ENCODE assay signal across 14 cellular contexts in genomic region chr5:170475269-170476000, GRCh38. TPM values are rescaled to one million over a fixed set of nuclear protein-coding genes. Genes with fewer than 3 reads are reported as not detected.
DNase-seq lines count a peak whose midpoint lies in the region; ATAC-seq and TF ChIP-seq lines count a peak whose summit lies in the region.
"Had no signal": no experiment of that assay in that cellular context is flagged by ENCODE, and none has a peak within 500 bp of the region (broad histone marks: within the 10 kb centered on the region; RNA-seq: fewer than 3 reads in every experiment).

No MANE protein-coding gene starts in this region.

- H3K4ac ChIP-seq in H9 (ENCODE audit: low read depth, low read length) (no peak overlapping the region), neuronal stem cell (ENCODE audit: low read length) (no peak overlapping the region)

- no peaks in the 10 kb centered on the region for H3K79me2 ChIP-seq in H9 (ENCODE audit: insufficient read depth, low read length)

- H3K27ac ChIP-seq in H9 (ENCODE audit: insufficient read length, low read depth, low read length) (no peak overlapping the region), neuronal stem cell (replicated peaks; ENCODE audit: low read length) (no peak overlapping the region), lower lobe of right lung (no peak overlapping the region)
- H3K27ac ChIP-seq: SJCRH30, thoracic aorta had no signal

- no peak overlapping the region for H2BK20ac ChIP-seq in H9 (ENCODE audit: low read depth, low read length, poor library complexity, severe bottlenecking)

- H3T11ph ChIP-seq in H9 (ENCODE audit: low read length): no peak overlapping the region

- H3K27me3 ChIP-seq in H9 (ENCODE audit: insufficient read depth, low read length) (no peaks in the 10 kb centered on the region), neuronal stem cell (ENCODE audit: control insufficient read depth in 3 of 3, insufficient read depth in 3 of 3, low read depth in 1 of 3, low read length in 3 of 3) (peaks cover 0 to 3% (median 0%) of the 10 kb centered on the region in 3 experiments), lower lobe of right lung (ENCODE audit: low read depth) (no peaks in the 10 kb centered on the region)
- H3K27me3 ChIP-seq: SJCRH30 had no signal

- no peaks in the 10 kb centered on the region for H4K20me1 ChIP-seq in H9 (ENCODE audit: control insufficient read depth, insufficient read depth, insufficient read length)

- H3K18ac ChIP-seq in H9 (ENCODE audit: insufficient read length, low read depth, low read length) (no peak overlapping the region), neuronal stem cell (ENCODE audit: low read length) (peak overlapping the region; percentile 45)

- no peak overlapping the region for H3K27ac Mint-ChIP-seq in H9
- no peak overlapping the region for H3K27ac Mint-ChIP-seq in stimulated activated naive CD8-positive, alpha-beta T cell treated with anti-CD3 and anti-CD28 coated beads, Interleukin-15, amount 100 ng/mL, for 72 hours
- H3K27ac Mint-ChIP-seq: activated CD8-positive, alpha-beta memory T cell treated with anti-CD3 and anti-CD28 coated beads, Interleukin-2, amount 10 ng/mL, durations not matched to agents 7 days and 5 days had no signal

- H3K36me3 ChIP-seq in neuronal stem cell (replicated peaks in 1 of 2; ENCODE audit: control insufficient read depth in 2 of 2, insufficient read depth in 2 of 2, low read length in 2 of 2) (no peaks in the 10 kb centered on the region), lower lobe of right lung (no peaks in the 10 kb centered on the region)
- H3K36me3 ChIP-seq: SJCRH30, thoracic aorta had no signal

- H4K8ac ChIP-seq in H9 (replicated peaks; ENCODE audit: insufficient read length, low read depth, low read length): no peak overlapping the region
- no peak overlapping the region for H4K8ac ChIP-seq in neuronal stem cell (ENCODE audit: low read depth, low read length)

- peak; percentile 15 for DNase-seq in H9
- DNase-seq in NOMO-1 treated with DMSO at 0.1 percent for 48 hours (lab: John Stamatoyannopoulos, UW; ENCODE audit: unreplicated experiment): peak; percentile 76
- DNase-seq in choroid plexus epithelial cell (ENCODE audit: low read depth): peak; percentile 14
- DNase-seq in neuronal stem cell (ENCODE audit: low spot score): peak; percentile 14
- DNase-seq in lower lobe of right lung: no peak
- DNase-seq in stimulated activated naive CD8-positive, alpha-beta T cell treated with anti-CD3 and anti-CD28 coated beads, Interleukin-15, amount 100 ng/mL, for 72 hours: no peak
- DNase-seq: activated CD8-positive, alpha-beta memory T cell treated with anti-CD3 and anti-CD28 coated beads, Interleukin-2, amount 10 ng/mL, durations not matched to agents 7 days and 5 days; NCI-H1417 treated with DMSO at 0.1 percent for 48 hours; NCI-H526; SJCRH30; T1000 had no signal

- no peak overlapping the region for H3K4me3 Mint-ChIP-seq in H9
- no peak overlapping the region for H3K4me3 Mint-ChIP-seq in stimulated activated naive CD8-positive, alpha-beta T cell treated with anti-CD3 and anti-CD28 coated beads, Interleukin-15, amount 100 ng/mL, for 72 hours
- H3K4me3 Mint-ChIP-seq: activated CD8-positive, alpha-beta memory T cell treated with anti-CD3 and anti-CD28 coated beads, Interleukin-2, amount 10 ng/mL, durations not matched to agents 7 days and 5 days; neural crest cell had no signal

- no peaks in the 10 kb centered on the region for H3K36me3 Mint-ChIP-seq in H9 (ENCODE audit: insufficient read depth in 1 of 3, low read depth in 3 of 3)
- H3K36me3 Mint-ChIP-seq: activated CD8-positive, alpha-beta memory T cell treated with anti-CD3 and anti-CD28 coated beads, Interleukin-2, amount 10 ng/mL, durations not matched to agents 7 days and 5 days had no signal

- H3K4me1 ChIP-seq in H9 (ENCODE audit: insufficient read depth, low read length) (no peaks in the 10 kb centered on the region; the same call in 1 of the 2 replicates), neuronal stem cell (ENCODE audit: control insufficient read depth in 2 of 2, insufficient read depth in 1 of 2, low read depth in 1 of 2, low read length in 2 of 2) (peaks cover 4 to 6% of the 10 kb centered on the region in 2 donors), lower lobe of right lung (no peaks in the 10 kb centered on the region)
- H3K4me1 ChIP-seq: SJCRH30 had no signal

- H2BK15ac ChIP-seq in H9 (ENCODE audit: low read depth, low read length) (no peak overlapping the region), neuronal stem cell (ENCODE audit: low read length) (no peak overlapping the region)

- H2BK120ac ChIP-seq in H9 (ENCODE audit: low read depth, low read length, poor library complexity, severe bottlenecking) (no peak overlapping the region), neuronal stem cell (ENCODE audit: low read depth, low read length) (no peak overlapping the region)

- no peak for TF ChIP-seq CTCF in H9 (conservative IDR thresholded peaks at IDR 0.05)
- no peak for TF ChIP-seq CTCF in choroid plexus epithelial cell (conservative IDR thresholded peaks at IDR 0.05; ENCODE audit: low read depth, low read length)
- no peak for TF ChIP-seq CTCF in lower lobe of right lung (IDR thresholded peaks at IDR 0.05)

- WGBS in H9 (ENCODE audit: extremely low coverage, insufficient read length, low lambda C conversion rate): no CpG with 5 or more reads among the region's 6 CpGs
- WGBS in neuronal stem cell (ENCODE audit: extremely low coverage in 2 of 2, insufficient read length in 2 of 2, insufficient replicate concordance in 1 of 2), 2 donors: no CpG with 5 or more reads among the region's 6 CpGs

- intact Hi-C loops in lower lobe of right lung (cut with DNase I): no loop called here

- H3K27me3 Mint-ChIP-seq in H9 (ENCODE audit: low read depth): peaks cover 7% of the 10 kb centered on the region
- H3K27me3 Mint-ChIP-seq in stimulated activated naive CD8-positive, alpha-beta T cell treated with anti-CD3 and anti-CD28 coated beads, Interleukin-15, amount 100 ng/mL, for 72 hours: peaks cover 55% of the 10 kb centered on the region

- H3K56ac ChIP-seq in H9 (ENCODE audit: insufficient read length, low read depth, low read length): no peak overlapping the region

- H4K91ac ChIP-seq in H9 (ENCODE audit: insufficient read length, low read depth, low read length): no peak overlapping the region
- H4K91ac ChIP-seq in neuronal stem cell (ENCODE audit: low read depth, low read length, poor library complexity): no peak overlapping the region

- no peak overlapping the region for H2BK5ac ChIP-seq in H9 (ENCODE audit: insufficient read length, low read length)
- no peak overlapping the region for H2BK5ac ChIP-seq in neuronal stem cell (ENCODE audit: low read length)

- H3K9me3 ChIP-seq in H9 (ENCODE audit: control insufficient read depth, low read depth, low read length) (no peaks in the 10 kb centered on the region), neuronal stem cell (replicated peaks in 1 of 2; ENCODE audit: control insufficient read depth in 2 of 2, insufficient read depth in 1 of 2, low read depth in 1 of 2, low read length in 2 of 2) (no peaks in the 10 kb centered on the region), lower lobe of right lung (no peaks in the 10 kb centered on the region)
- H3K9me3 ChIP-seq: SJCRH30, thoracic aorta had no signal

- H3K9ac ChIP-seq in H9 (ENCODE audit: extremely low read depth, insufficient read length, low read length) (no peak overlapping the region), neuronal stem cell (ENCODE audit: low read depth, low read length, poor library complexity) (no peak overlapping the region)

- H3K4me2 ChIP-seq in H9 (ENCODE audit: insufficient read depth, insufficient read length, low read length) (no peak overlapping the region), neuronal stem cell (ENCODE audit: insufficient read depth, low read length, poor library complexity, severe bottlenecking) (no peak overlapping the region)

- H3K79me1 ChIP-seq in H9 (ENCODE audit: insufficient read depth, low read depth, low read length, poor library complexity, severe bottlenecking) (no peaks in the 10 kb centered on the region), neuronal stem cell (ENCODE audit: low read depth, low read length) (no peaks in the 10 kb centered on the region)

- peaks cover 0 to 2% of the 10 kb centered on the region in 2 experiments; a peak in 1 of 5 replicates for H3K9me3 Mint-ChIP-seq in H9
- H3K9me3 Mint-ChIP-seq in stimulated activated naive CD8-positive, alpha-beta T cell treated with anti-CD3 and anti-CD28 coated beads, Interleukin-15, amount 100 ng/mL, for 72 hours: no peaks in the 10 kb centered on the region
- H3K9me3 Mint-ChIP-seq: neural crest cell had no signal

- H3K4me1 Mint-ChIP-seq in H9: peaks cover 21 to 28% of the 10 kb centered on the region in 2 experiments
- H3K4me1 Mint-ChIP-seq in stimulated activated naive CD8-positive, alpha-beta T cell treated with anti-CD3 and anti-CD28 coated beads, Interleukin-15, amount 100 ng/mL, for 72 hours: no peaks in the 10 kb centered on the region
- H3K4me1 Mint-ChIP-seq: activated CD8-positive, alpha-beta memory T cell treated with anti-CD3 and anti-CD28 coated beads, Interleukin-2, amount 10 ng/mL, durations not matched to agents 7 days and 5 days had no signal

- H2AFZ ChIP-seq in H9 (ENCODE audit: low read length) (no peak overlapping the region), neuronal stem cell (ENCODE audit: low read length) (no peak overlapping the region)

- H3K23me2 ChIP-seq in H9 (ENCODE audit: insufficient read length, low read depth, low read length, poor library complexity, severe bottlenecking): no peaks in the 10 kb centered on the region

- H3K4me3 ChIP-seq in choroid plexus epithelial cell (ENCODE audit: low read depth, low read length) (no peak overlapping the region), neuronal stem cell (ENCODE audit: low read length in 2 of 2) (no peak overlapping the region), lower lobe of right lung (no peak overlapping the region)
- H3K4me3 ChIP-seq: SJCRH30, thoracic aorta had no signal

- H4K5ac ChIP-seq in H9 (ENCODE audit: insufficient read length, low read depth, low read length): no peak overlapping the region

- H2AK5ac ChIP-seq in H9 (ENCODE audit: insufficient read length, low read length) (no peak overlapping the region), neuronal stem cell (ENCODE audit: low read depth, low read length) (no peak overlapping the region)

- H3K14ac ChIP-seq in H9 (ENCODE audit: insufficient read depth, low read length) (no peak overlapping the region), neuronal stem cell (ENCODE audit: low read length) (no peak overlapping the region)

- H2BK12ac ChIP-seq in H9 (ENCODE audit: insufficient read length, low read depth, low read length) (no peak overlapping the region), neuronal stem cell (ENCODE audit: low read length) (peak overlapping the region; percentile 42)

- ATAC-seq in lower lobe of right lung (no peak), GM19397 (IDR thresholded peaks at IDR 0.05; ENCODE audit: unreplicated experiment) (no peak)
- no peak for ATAC-seq in stimulated activated naive CD8-positive, alpha-beta T cell treated with anti-CD3 and anti-CD28 coated beads, Interleukin-15, amount 100 ng/mL, for 72 hours
- ATAC-seq: activated CD8-positive, alpha-beta memory T cell treated with anti-CD3 and anti-CD28 coated beads, Interleukin-2, amount 10 ng/mL, durations not matched to agents 7 days and 5 days had no signal

- no peak overlapping the region for H3K23ac ChIP-seq in H9 (ENCODE audit: insufficient read length, low read depth, low read length)
- H3K23ac ChIP-seq in neuronal stem cell (ENCODE audit: low read depth, low read length, poor library complexity): no peak overlapping the region

RNA-seq across cellular contexts. Expression of gene KCNIP1, which starts 28.4 kb away (rescaled TPM):
- total RNA-seq in H9 (2021) (0.24 and 0.63 TPM in 2 replicates), lower lobe of right lung (1.7 TPM)
- 6.2 TPM for polyA plus RNA-seq in neuronal stem cell (2013, experiment 1 of 2)
- 6.7 TPM for polyA plus RNA-seq in neuronal stem cell (2013, experiment 2 of 2)
- total RNA-seq: activated CD8-positive, alpha-beta memory T cell treated with anti-CD3 and anti-CD28 coated beads, Interleukin-2, amount 10 ng/mL, durations not matched to agents 7 days and 5 days; thoracic aorta had no signal

Comparison
In these comparisons a context has a peak if more than half of its experiments do, and no peak if none do; other contexts are left out.
1. DNase-seq: peak in H9 (single experiment), NOMO-1 treated with DMSO at 0.1 percent for 48 hours (single experiment), choroid plexus epithelial cell (single experiment) and neuronal stem cell (single experiment); none in lower lobe of right lung (single experiment) and stimulated activated naive CD8-positive, alpha-beta T cell treated with anti-CD3 and anti-CD28 coated beads, Interleukin-15, amount 100 ng/mL, for 72 hours (0 of 2).